Comparison of ENCODE assay signal across 9 cellular contexts in the genomic region with DNA sequence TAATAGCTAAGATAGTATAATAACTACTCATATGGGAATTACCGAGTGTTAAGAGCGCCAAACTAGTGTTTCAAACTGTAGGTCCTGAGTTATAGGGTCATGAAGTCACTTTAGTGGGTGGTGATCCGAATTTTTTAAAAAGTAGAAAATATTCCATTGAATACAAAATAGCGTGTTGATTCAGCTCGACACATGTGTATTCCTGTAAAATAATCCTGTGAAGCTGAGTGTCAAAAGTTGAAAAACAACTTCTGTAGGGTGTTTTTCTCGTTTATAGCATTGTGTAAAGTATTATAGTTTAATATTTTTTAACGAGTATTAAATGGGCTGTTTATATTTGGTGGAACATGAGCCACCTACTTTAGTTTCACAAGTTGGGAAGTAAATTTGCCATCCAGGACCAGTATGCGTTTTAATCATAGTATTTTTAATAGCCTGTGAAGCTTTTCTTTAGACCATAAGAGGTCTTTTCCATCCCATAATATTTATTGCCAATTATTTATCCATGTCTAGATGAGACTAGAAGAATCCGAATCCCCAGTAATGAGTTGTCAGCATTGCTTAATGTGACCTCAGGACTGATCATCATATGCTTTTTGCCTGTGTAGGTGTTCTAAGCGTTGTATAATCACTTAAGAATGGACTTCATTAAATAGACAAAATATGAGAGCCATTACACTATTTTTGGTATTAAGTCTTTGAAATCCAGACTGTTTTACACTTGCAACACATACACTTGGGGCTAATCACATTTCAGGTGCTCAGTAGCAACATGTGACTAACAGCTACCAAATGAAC.
A peak's percentile ranks its signal among the peaks of the same experiment; 100 is the strongest.
DNase-seq lines count a peak whose midpoint lies in the region; ATAC-seq, FAIRE-seq and TF ChIP-seq lines count a peak whose summit lies in the region.
"Had no signal": no experiment of that assay in that cellular context is flagged by ENCODE, and none has a peak within 500 bp of the region (broad histone marks: within the 10 kb centered on the region; RNA-seq: fewer than 3 reads in every experiment).

No MANE protein-coding gene starts in this region.

- H3K9ac ChIP-seq in GM12878 (ENCODE audit: control insufficient read depth, insufficient read depth, low read length): peak overlapping the region; percentile 79

- under 1% methylated on average over 10 of the region's 10 CpGs for WGBS in GM12878 (ENCODE audit: insufficient coverage, insufficient replicate concordance, low lambda C conversion rate, missing lambda C conversion rate)
- 0 to 67% methylated on average over 1 to 4 of the region's 10 CpGs for WGBS in mesodermal cell (ENCODE audit: insufficient coverage in 2 of 2), 2 experiments

- no TSS peak for BruUV-seq in GM12878 (replicated peaks; lab: Mats Ljungman, UMichigan)

- peaks cover 67% of the 10 kb centered on the region for H3K79me2 ChIP-seq in GM12878 (ENCODE audit: control insufficient read depth, insufficient read depth, low read length)

- no peak for TF ChIP-seq CTCF in left ventricle myocardium inferior (IDR thresholded peaks at IDR 0.05; ENCODE audit: borderline replicate concordance)
- TF ChIP-seq CTCF in GM12878 (IDR thresholded peaks at IDR 0.05 in 2 of 3, conservative IDR thresholded peaks at IDR 0.05 in 1 of 3; ENCODE audit: control insufficient read depth in 2 of 3, extremely low read depth in 1 of 3, insufficient read depth in 1 of 3, low read depth in 3 of 3, low read length in 3 of 3): no peak

- H3K9me3 ChIP-seq in left ventricle myocardium inferior (replicated peaks) (no peaks in the 10 kb centered on the region), GM12878 (replicated peaks; ENCODE audit: control insufficient read depth, insufficient read depth, low read length) (no peaks in the 10 kb centered on the region), mesodermal cell (ENCODE audit: control insufficient read depth, low read length) (no peaks in the 10 kb centered on the region)

- ATAC-seq in left cardiac atrium: no peak
- ATAC-seq in GM12878: no peak
- no peak for ATAC-seq in HG03469 (IDR thresholded peaks at IDR 0.05; ENCODE audit: unreplicated experiment)

- TF ChIP-seq RAD21 in GM12878 (IDR thresholded peaks at IDR 0.05; ENCODE audit: insufficient read depth, low read depth, low read length): no peak

- H2AFZ ChIP-seq in GM12878 (ENCODE audit: control insufficient read depth, low read depth, low read length): no peak overlapping the region

- TF ChIP-seq POLR2A in GM12878 (IDR thresholded peaks at IDR 0.05; ENCODE audit: low read depth, low read length): no peak

- in situ Hi-C loops in GM12878 (cut with MboI): no loop called here

- TF ChIP-seq EP300 in GM12878 (IDR thresholded peaks at IDR 0.05; ENCODE audit: borderline replicate concordance in 1 of 2, control insufficient read depth in 1 of 2, low read depth in 2 of 2, low read length in 2 of 2): no peak

- H3K27ac ChIP-seq in left ventricle myocardium inferior (replicated peaks) (peak overlapping the region; percentile 100), GM12878 (ENCODE audit: control insufficient read depth, insufficient read depth) (peak overlapping the region; percentile 92), mesodermal cell (ENCODE audit: low read depth, low read length, severe bottlenecking) (no peak overlapping the region)

- H3K27me3 ChIP-seq in left ventricle myocardium inferior (ENCODE audit: low read depth) (no peaks in the 10 kb centered on the region), GM12878 (replicated peaks in 1 of 2; ENCODE audit: control insufficient read depth in 2 of 2, insufficient read depth in 2 of 2, low read length in 1 of 2) (no peaks in the 10 kb centered on the region)

- RAD21 ChIA-PET in GM12878 (lab: Charles Lee; ENCODE audit: unreplicated experiment): interaction anchor here (0.8 to 1.4 kb wide), 5 partner anchors 9 to 45 kb away, joined by 3 to 4 read pairs (median 3); no protein-coding TSS in a partner anchor

- H3K36me3 ChIP-seq in left ventricle myocardium inferior: no peaks in the 10 kb centered on the region
- H3K36me3 ChIP-seq in GM12878 (ENCODE audit: control insufficient read depth in 2 of 2, insufficient read depth in 2 of 2, low read length in 1 of 2): peaks cover 0 to 8% of the 10 kb centered on the region in 2 experiments; a peak in 2 of 4 replicates
- H3K36me3 ChIP-seq in mesodermal cell (ENCODE audit: control insufficient read depth, insufficient read depth, low read length): peaks cover 22% of the 10 kb centered on the region

- peak overlapping the region; percentile 56 for H3K4me2 ChIP-seq in GM12878 (ENCODE audit: control insufficient read depth, insufficient read depth)

- H4K20me1 ChIP-seq in GM12878 (ENCODE audit: control insufficient read depth, insufficient read depth): no peaks in the 10 kb centered on the region; the same call in 1 of the 2 replicates

- CTCF ChIA-PET in GM12878 (lab: Yijun Ruan, JAX): interaction anchor here (1.3 kb wide), 1 partner anchor 45 kb away, joined by 5 read pairs; no protein-coding TSS in a partner anchor

- H3K4me1 ChIP-seq in left ventricle myocardium inferior: peaks cover 64% of the 10 kb centered on the region
- H3K4me1 ChIP-seq in GM12878 (ENCODE audit: control insufficient read depth, insufficient read depth, low read length): peaks cover 26% of the 10 kb centered on the region
- peaks cover 11% of the 10 kb centered on the region for H3K4me1 ChIP-seq in mesodermal cell (ENCODE audit: control insufficient read depth, insufficient read depth, low read length, poor library complexity, severe bottlenecking)

- no peak for FAIRE-seq in GM12878 (lab: Jason Lieb, UNC)

- SMC1A ChIA-PET in GM12878 (lab: Charles Lee; ENCODE audit: uncharacterized antibody, unreplicated experiment): interaction anchor here (0.6 to 2.0 kb wide), 4 partner anchors 9 to 13 kb away, joined by 3 to 7 read pairs (median 4); no protein-coding TSS in a partner anchor

- DNase-seq in left ventricle myocardium inferior: no peak
- DNase-seq in left cardiac atrium: no peak
- no peak for DNase-seq in GM12878 (ENCODE audit: low read depth, low spot score)
- DNase-seq in stimulated activated naive CD4-positive, alpha-beta T cell (lab: John Stamatoyannopoulos, UW): no peak
- no peak for DNase-seq in SKM-1 (lab: John Stamatoyannopoulos, UW; ENCODE audit: unreplicated experiment)
- DNase-seq in COLO829 (ENCODE audit: low spot score): no peak
- DNase-seq: NCI-H1417 treated with DMSO at 0.1 percent for 48 hours had no signal

- intact Hi-C loops in left ventricle myocardium inferior (cut with micrococcal nuclease) (no loop called here), left cardiac atrium (cut with DNase I) (loop anchor here in 1 of 2 donors (10.0 kb wide), 1 partner anchor 1336 kb away; no protein-coding TSS in a partner anchor), GM12878 (cut with micrococcal nuclease; ENCODE audit: unreplicated experiment) (loop anchor here (5.0 to 10.0 kb wide), 2 partner anchors 89 to 714 kb away; a partner anchor contains a TSS)

- H3K4me3 ChIP-seq in left ventricle myocardium inferior (peak overlapping the region; percentile 91), GM12878 (peak overlapping the region; percentile 89), mesodermal cell (ENCODE audit: extremely low read depth, insufficient read depth, low read length, poor library complexity, severe bottlenecking) (peak overlapping the region; percentile 56)

- POLR2A ChIA-PET in GM12878 (lab: Charles Lee): interaction anchor here (0.6 to 0.7 kb wide), 2 partner anchors 11 to 46 kb away, joined by 3 read pairs; no protein-coding TSS in a partner anchor

TF ChIP-seq in GM12878, 131 proteins besides CTCF, POLR2A, EP300 and RAD21 (continues in another document):
- no peak for TF ChIP-seq HCFC1 (IDR thresholded peaks at IDR 0.05; ENCODE audit: low read length)
- TF ChIP-seq, protein P1, sequence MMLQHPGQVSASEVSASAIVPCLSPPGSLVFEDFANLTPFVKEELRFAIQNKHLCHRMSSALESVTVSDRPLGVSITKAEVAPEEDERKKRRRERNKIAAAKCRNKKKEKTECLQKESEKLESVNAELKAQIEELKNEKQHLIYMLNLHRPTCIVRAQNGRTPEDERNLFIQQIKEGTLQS (IDR thresholded peaks at IDR 0.05; ENCODE audit: borderline replicate concordance, extremely low read depth, low read depth, low read length): no peak
- 0 out of 2 replicates have a peak, but pooled peaks have one; percentile 54 for TF ChIP-seq ZSCAN29 (IDR thresholded peaks at IDR 0.05)
- TF ChIP-seq, protein P2, sequence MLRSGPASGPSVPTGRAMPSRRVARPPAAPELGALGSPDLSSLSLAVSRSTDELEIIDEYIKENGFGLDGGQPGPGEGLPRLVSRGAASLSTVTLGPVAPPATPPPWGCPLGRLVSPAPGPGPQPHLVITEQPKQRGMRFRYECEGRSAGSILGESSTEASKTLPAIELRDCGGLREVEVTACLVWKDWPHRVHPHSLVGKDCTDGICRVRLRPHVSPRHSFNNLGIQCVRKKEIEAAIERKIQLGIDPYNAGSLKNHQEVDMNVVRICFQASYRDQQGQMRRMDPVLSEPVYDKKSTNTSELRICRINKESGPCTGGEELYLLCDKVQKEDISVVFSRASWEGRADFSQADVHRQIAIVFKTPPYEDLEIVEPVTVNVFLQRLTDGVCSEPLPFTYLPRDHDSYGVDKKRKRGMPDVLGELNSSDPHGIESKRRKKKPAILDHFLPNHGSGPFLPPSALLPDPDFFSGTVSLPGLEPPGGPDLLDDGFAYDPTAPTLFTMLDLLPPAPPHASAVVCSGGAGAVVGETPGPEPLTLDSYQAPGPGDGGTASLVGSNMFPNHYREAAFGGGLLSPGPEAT (IDR thresholded peaks at IDR 0.05; ENCODE audit: low read depth): no peak
- no peak for TF ChIP-seq SIN3A (IDR thresholded peaks at IDR 0.05; ENCODE audit: low read depth, low read length)
- TF ChIP-seq RAD51 (IDR thresholded peaks at IDR 0.05): 0 out of 2 replicates have a peak, but pooled peaks have one; percentile 44
